Comparison of ENCODE assay signal across 2 cellular contexts in the genomic region with DNA sequence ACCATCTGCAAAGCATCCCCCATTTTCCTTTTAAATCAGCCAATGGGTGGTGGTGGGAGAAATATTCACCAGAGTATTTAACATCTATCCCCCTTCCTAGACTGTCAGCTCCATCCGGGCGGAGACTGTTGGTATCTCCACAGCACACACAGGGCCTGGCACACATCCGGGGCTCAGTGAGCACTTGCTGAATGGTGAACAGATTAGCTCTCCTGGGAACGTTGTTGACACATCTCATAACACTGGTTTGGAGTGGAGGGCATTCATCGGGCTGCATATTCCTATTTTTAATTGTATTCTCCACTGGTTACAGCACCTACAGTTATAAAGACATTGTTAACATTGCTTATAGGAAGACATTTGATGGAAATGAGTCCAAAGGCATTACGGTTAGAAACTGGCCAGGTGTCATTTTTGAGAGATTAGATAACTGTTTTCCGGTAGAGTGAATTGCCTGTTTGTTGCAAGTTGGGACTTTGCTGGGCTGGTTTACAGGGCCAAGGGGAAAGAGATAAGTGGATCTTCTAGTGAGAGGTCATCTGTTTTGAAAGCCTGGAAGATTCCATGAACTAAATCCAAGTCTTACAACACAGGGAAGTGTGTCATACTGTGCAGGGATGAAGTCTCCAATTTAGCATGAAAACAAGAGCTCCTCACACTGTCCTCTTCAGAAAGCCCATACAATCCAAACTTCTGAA.
TF ChIP-seq lines count a peak whose summit lies in the region.

No MANE protein-coding gene starts in this region.

TF ChIP-seq in SK-N-SH treated with all-trans-retinoic acid at 6 μM for 48 hours, 23 proteins besides CTCF, POLR2A, EP300 and RAD21:
- TF ChIP-seq, protein P1, sequence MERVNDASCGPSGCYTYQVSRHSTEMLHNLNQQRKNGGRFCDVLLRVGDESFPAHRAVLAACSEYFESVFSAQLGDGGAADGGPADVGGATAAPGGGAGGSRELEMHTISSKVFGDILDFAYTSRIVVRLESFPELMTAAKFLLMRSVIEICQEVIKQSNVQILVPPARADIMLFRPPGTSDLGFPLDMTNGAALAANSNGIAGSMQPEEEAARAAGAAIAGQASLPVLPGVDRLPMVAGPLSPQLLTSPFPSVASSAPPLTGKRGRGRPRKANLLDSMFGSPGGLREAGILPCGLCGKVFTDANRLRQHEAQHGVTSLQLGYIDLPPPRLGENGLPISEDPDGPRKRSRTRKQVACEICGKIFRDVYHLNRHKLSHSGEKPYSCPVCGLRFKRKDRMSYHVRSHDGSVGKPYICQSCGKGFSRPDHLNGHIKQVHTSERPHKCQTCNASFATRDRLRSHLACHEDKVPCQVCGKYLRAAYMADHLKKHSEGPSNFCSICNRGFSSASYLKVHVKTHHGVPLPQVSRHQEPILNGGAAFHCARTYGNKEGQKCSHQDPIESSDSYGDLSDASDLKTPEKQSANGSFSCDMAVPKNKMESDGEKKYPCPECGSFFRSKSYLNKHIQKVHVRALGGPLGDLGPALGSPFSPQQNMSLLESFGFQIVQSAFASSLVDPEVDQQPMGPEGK (CRISPR knock-in tag; IDR thresholded peaks at IDR 0.05; ENCODE audit: borderline replicate concordance): no peak
- TF ChIP-seq ESRRG (CRISPR knock-in tag; IDR thresholded peaks at IDR 0.05) (no peak), ISL1 (CRISPR knock-in tag; IDR thresholded peaks at IDR 0.05) (peak; percentile 61), ZNF8 (CRISPR knock-in tag; IDR thresholded peaks at IDR 0.05) (no peak), PPARA (CRISPR knock-in tag; IDR thresholded peaks at IDR 0.05; ENCODE audit: borderline replicate concordance) (no peak), BACH2 (CRISPR knock-in tag; IDR thresholded peaks at IDR 0.05; ENCODE audit: borderline replicate concordance) (no peak), ZNF70 (CRISPR knock-in tag; IDR thresholded peaks at IDR 0.05) (no peak), ZFP3 (CRISPR knock-in tag; IDR thresholded peaks at IDR 0.05) (peak; percentile 73; the same call in 1 of the 2 replicates), RARB (CRISPR knock-in tag; IDR thresholded peaks at IDR 0.05) (no peak), ZC3H10 (CRISPR knock-in tag; IDR thresholded peaks at IDR 0.05) (no peak), CSDC2 (CRISPR knock-in tag; IDR thresholded peaks at IDR 0.05) (no peak), TCF4 (CRISPR knock-in tag; IDR thresholded peaks at IDR 0.05; ENCODE audit: borderline replicate concordance) (no peak), TOX (CRISPR knock-in tag; IDR thresholded peaks at IDR 0.05; ENCODE audit: borderline replicate concordance) (no peak), ZNF565 (CRISPR knock-in tag; conservative IDR thresholded peaks at IDR 0.05; ENCODE audit: low read depth) (no peak), SNAI2 (CRISPR knock-in tag; IDR thresholded peaks at IDR 0.05) (peak; percentile 23; the same call in 1 of the 2 replicates), TSHZ2 (CRISPR knock-in tag; IDR thresholded peaks at IDR 0.05) (no peak), ZFP30 (CRISPR knock-in tag; IDR thresholded peaks at IDR 0.05) (no peak)

TF ChIP-seq in SK-N-SH, 30 proteins besides CTCF, POLR2A, EP300 and RAD21:
- TF ChIP-seq, protein P2, sequence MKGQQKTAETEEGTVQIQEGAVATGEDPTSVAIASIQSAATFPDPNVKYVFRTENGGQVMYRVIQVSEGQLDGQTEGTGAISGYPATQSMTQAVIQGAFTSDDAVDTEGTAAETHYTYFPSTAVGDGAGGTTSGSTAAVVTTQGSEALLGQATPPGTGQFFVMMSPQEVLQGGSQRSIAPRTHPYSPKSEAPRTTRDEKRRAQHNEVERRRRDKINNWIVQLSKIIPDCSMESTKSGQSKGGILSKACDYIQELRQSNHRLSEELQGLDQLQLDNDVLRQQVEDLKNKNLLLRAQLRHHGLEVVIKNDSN (IDR thresholded peaks at IDR 0.05; ENCODE audit: borderline replicate concordance, low read depth): no peak
- TF ChIP-seq GATA2 (CRISPR knock-in tag; IDR thresholded peaks at IDR 0.05) (no peak), YY1 (IDR thresholded peaks at IDR 0.05; ENCODE audit: low read depth) (no peak), JUND (IDR thresholded peaks at IDR 0.05) (no peak), MXI1 (IDR thresholded peaks at IDR 0.05; ENCODE audit: low read depth, low read length) (no peak), SIN3A (IDR thresholded peaks at IDR 0.05; ENCODE audit: borderline replicate concordance, low read depth, low read length) (no peak), RCOR1 (IDR thresholded peaks at IDR 0.05; ENCODE audit: low read length) (no peak), MEF2A (IDR thresholded peaks at IDR 0.05; ENCODE audit: borderline replicate concordance, low read depth) (no peak), ELF1 (IDR thresholded peaks at IDR 0.05) (no peak)
- TF ChIP-seq, protein P3, sequence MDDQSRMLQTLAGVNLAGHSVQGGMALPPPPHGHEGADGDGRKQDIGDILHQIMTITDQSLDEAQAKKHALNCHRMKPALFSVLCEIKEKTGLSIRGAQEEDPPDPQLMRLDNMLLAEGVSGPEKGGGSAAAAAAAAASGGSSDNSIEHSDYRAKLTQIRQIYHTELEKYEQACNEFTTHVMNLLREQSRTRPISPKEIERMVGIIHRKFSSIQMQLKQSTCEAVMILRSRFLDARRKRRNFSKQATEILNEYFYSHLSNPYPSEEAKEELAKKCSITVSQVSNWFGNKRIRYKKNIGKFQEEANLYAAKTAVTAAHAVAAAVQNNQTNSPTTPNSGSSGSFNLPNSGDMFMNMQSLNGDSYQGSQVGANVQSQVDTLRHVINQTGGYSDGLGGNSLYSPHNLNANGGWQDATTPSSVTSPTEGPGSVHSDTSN (IDR thresholded peaks at IDR 0.05): no peak
